19 cellular contexts compared by ENCODE assay signal in the genomic region with DNA sequence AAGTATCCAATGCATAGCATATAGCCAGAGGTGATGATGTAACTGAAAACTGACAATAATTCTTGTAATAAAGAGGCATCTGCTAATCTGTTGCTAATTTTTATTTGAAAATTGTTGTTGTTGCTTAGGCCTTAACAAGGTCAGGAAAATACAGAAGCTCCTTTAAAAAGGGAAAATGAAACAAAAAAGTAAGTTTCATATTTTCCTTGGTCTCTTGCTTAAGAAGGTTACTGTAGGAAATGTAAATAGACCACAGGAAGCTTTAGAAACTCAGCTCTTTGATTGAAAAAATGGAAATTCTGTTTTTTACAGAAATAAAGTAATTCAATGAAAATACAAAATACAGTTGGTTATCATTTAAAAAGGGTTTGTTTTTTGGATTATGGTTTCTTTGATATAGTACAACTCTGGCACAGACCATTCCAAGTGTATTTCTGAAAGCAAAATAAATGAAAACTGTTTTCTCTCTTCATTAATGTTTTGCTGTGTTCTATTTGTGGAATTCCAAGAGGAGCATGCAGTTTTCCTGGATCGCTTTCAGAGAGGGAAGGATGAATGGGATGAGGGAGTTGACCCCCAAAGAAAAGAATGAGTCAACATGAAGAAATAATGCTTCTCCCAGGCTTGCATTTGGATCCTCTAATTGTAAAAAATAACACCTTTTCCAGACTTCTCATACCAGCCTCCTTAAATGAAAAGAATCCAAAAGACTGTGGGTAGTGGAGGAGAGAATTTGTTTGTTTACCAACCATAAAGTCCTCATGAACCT.
"Had no signal": no experiment of that assay in that cellular context is flagged by ENCODE, and none has a peak within 500 bp of the region (broad histone marks: within the 10 kb centered on the region; RNA-seq: fewer than 3 reads in every experiment).

No MANE protein-coding gene starts in this region.

- DNase-seq: activated CD4-positive, alpha-beta memory T cell treated with anti-CD3 and anti-CD28 coated beads for 36 hours; activated CD4-positive, alpha-beta T cell treated with anti-CD3 and anti-CD28 coated beads for 4 hours; activated naive CD4-positive, alpha-beta T cell treated with Interleukin-2 at 50 U/mL for 16 hours; aorta; cerebellar nuclear complex; effector CD8-positive, alpha-beta T cell; foreskin keratinocyte; glutamatergic neuron; hippocampal formation; kidney; left lung; mammary epithelial cell; psoas muscle; right cardiac atrium; stimulated activated naive CD8-positive, alpha-beta T cell treated with anti-CD3 and anti-CD28 coated beads, Interleukin-15, Interleukin-2, amounts not matched to agents 100 U/mL and 50 U/mL, for 24 hours; substantia nigra; tibial artery had no signal

- H3K9me3 ChIP-seq: esophagus muscularis mucosa, psoas muscle, tibial artery had no signal

- H3K4me3 ChIP-seq: esophagus muscularis mucosa, left lung, psoas muscle, skin epidermis, tibial artery had no signal

- H3K27ac ChIP-seq: esophagus muscularis mucosa, foreskin keratinocyte, left lung, psoas muscle, tibial artery had no signal

- H3K36me3 ChIP-seq: esophagus muscularis mucosa, left lung, tibial artery had no signal

- H3K27me3 ChIP-seq: esophagus muscularis mucosa, foreskin keratinocyte, left lung, tibial artery had no signal

- H3K4me1 ChIP-seq: esophagus muscularis mucosa, foreskin keratinocyte, left lung, psoas muscle, tibial artery had no signal
